ENCODE assay signal across 8 cellular contexts in the genomic region with DNA sequence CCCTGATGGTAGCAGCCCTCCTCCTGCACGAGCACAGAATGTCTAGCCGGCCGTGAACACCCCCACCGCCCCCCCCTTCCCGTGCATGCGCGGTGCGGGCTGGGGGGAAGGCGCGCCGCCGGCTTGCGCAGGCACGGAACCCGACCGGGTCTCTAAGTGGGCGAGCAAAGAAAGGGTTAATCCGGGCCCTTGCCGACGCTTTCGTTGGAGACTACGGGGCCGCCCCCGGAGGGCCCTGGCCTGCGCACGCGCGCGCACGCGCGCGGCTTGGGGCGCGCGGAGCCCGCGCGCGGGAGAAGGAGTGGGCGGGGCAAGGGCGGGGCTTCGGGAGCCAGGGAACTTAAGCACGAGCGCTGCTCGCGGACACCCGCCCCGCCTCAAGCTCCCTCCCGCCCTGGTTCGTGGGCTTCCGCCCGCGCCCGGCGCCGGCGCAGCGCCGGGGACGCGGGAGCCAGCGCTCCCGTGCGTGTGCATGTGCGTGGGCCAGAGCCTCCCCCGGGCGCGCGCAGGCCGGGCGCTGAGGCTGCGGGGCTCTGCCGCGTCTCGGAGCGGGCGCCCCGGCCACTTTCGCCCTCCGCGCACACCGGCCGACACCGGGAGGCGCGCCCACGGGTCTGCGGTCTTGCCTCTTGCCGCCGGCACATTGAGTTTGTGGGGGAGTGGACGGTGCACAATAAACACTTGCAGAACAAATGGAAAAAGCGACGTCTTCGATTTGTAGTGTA. TPM values are rescaled to one million over a fixed set of nuclear protein-coding genes. Genes with fewer than 3 reads are reported as not detected.
A peak's percentile ranks its signal among the peaks of the same experiment; 100 is the strongest.
DNase-seq lines count a peak whose midpoint lies in the region; ATAC-seq and TF ChIP-seq lines count a peak whose summit lies in the region.

No MANE protein-coding gene starts in this region.

- peaks cover 8% of the 10 kb centered on the region for H3K36me3 Mint-ChIP-seq in chondrocyte (ENCODE audit: low read depth)

- TF ChIP-seq CTCF in AG10803 (conservative IDR thresholded peaks at IDR 0.05; ENCODE audit: low read length) (no peak), chondrocyte (IDR thresholded peaks at IDR 0.05) (no peak)

- H3K4me3 Mint-ChIP-seq in chondrocyte (ENCODE audit: unreplicated experiment): peak overlapping the region; percentile 88

- ATAC-seq in GM19035 (IDR thresholded peaks at IDR 0.05; ENCODE audit: unreplicated experiment): peak; percentile 59
- peak; percentile 59 for ATAC-seq in HG03342 (IDR thresholded peaks at IDR 0.05; ENCODE audit: unreplicated experiment)

- peaks cover 14% of the 10 kb centered on the region for H3K27me3 Mint-ChIP-seq in chondrocyte (ENCODE audit: low read depth)

- H3K4me1 Mint-ChIP-seq in chondrocyte (ENCODE audit: low read depth): peaks cover 13% of the 10 kb centered on the region

- peak overlapping the region; percentile 98 for H3K27ac Mint-ChIP-seq in chondrocyte (ENCODE audit: unreplicated experiment)

- DNase-seq in AG10803 (ENCODE audit: low read depth): peak; percentile 96
- peak; percentile 87 for DNase-seq in NCI-H345 treated with DMSO at 0.1 percent for 48 hours (lab: John Stamatoyannopoulos, UW; ENCODE audit: unreplicated experiment)
- peak; percentile 94 for DNase-seq in activated CD4-positive, alpha-beta T cell treated with anti-CD3 and anti-CD28 coated beads for 1 hour
- peak; percentile 96 for DNase-seq in chondrocyte (ENCODE audit: low spot score)
- peak; percentile 82 for DNase-seq in kidney glomerular epithelial cell (lab: John Stamatoyannopoulos, UW)
- DNase-seq in stimulated activated CD4-positive, alpha-beta T cell treated with anti-CD3 and anti-CD28 coated beads, Interleukin-15, amount 100 ng/mL, for 48 hours (ENCODE audit: low read depth in 2 of 2): peak; percentile 85 to 92

- H3K9me3 Mint-ChIP-seq in chondrocyte (ENCODE audit: low read depth): no peaks in the 10 kb centered on the region

- H3K4me3 ChIP-seq in AG10803 (ENCODE audit: low read length): peak overlapping the region; percentile 79

RNA-seq across cellular contexts. Expression of a gene that starts 0.6 kb away (rescaled TPM):
- 11.9 to 14.3 TPM (median 12.9 TPM) in 3 replicates for total RNA-seq in chondrocyte

Comparison
In these comparisons a context has a peak if more than half of its experiments do, and no peak if none do; other contexts are left out.
1. Peak in every context shown above with its lines: DNase-seq, ATAC-seq and H3K4me3 ChIP-seq.